21 cellular contexts compared by ENCODE assay signal in the genomic region with DNA sequence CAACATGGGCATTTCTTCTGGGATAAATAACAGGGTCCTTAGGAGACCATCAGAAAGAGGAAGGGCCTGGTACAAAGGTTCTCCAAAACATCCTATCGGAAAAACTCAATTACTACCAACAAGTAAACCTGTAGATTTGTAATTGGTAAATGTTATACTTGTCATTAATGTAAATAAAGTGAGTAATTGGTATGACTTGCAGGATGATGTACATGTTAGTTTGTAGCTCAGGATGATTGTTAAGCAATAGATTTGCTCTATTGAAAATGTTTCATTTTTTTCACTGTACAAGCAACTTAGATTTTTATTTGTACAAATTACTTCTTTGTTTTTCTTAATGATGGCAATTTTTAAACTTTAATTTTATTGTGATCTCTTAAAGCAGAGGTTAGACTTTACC. TPM values are rescaled to one million over a fixed set of nuclear protein-coding genes. Genes with fewer than 3 reads are reported as not detected.
DNase-seq lines count a peak whose midpoint lies in the region; ATAC-seq, FAIRE-seq and TF ChIP-seq lines count a peak whose summit lies in the region.
"Had no signal": no experiment of that assay in that cellular context is flagged by ENCODE, and none has a peak within 500 bp of the region (broad histone marks: within the 10 kb centered on the region; RNA-seq: fewer than 3 reads in every experiment).

No MANE protein-coding gene starts in this region.

- TF ChIP-seq CTCF in IMR-90 (conservative IDR thresholded peaks at IDR 0.05; ENCODE audit: low read depth, low read length) = no peak
- no peak for TF ChIP-seq CTCF in GM12878 (IDR thresholded peaks at IDR 0.05 in 2 of 3, conservative IDR thresholded peaks at IDR 0.05 in 1 of 3; ENCODE audit: control insufficient read depth in 2 of 3, extremely low read depth in 1 of 3, insufficient read depth in 1 of 3, low read depth in 3 of 3, low read length in 3 of 3)

- H3K23ac ChIP-seq in IMR-90 (ENCODE audit: low read depth, low read length) = no peak overlapping the region

- no peak overlapping the region for H4K8ac ChIP-seq in IMR-90 (ENCODE audit: low read depth in 2 of 2, low read length in 2 of 2)

- H3K27ac ChIP-seq in BLaER1 = no peak overlapping the region
- H3K27ac ChIP-seq in IMR-90 (ENCODE audit: insufficient read depth, low read length) = no peak overlapping the region
- H3K27ac ChIP-seq in GM12878 (ENCODE audit: control insufficient read depth, insufficient read depth) = peak overlapping the region; percentile 64; the same call in 1 of the 2 replicates
- H3K27ac ChIP-seq in epithelial cell of prostate = peak overlapping the region; percentile 11
- H3K27ac ChIP-seq: C4-2B, KMS-11 had no signal

- CTCF ChIA-PET in IMR-90 (lab: Yijun Ruan, JAX) (interaction anchor here (1.0 kb wide), 1 partner anchor 12 kb away, joined by 4 read pairs; no protein-coding TSS in a partner anchor), GM12878 (lab: Yijun Ruan, JAX) (interaction anchor here (2.4 kb wide), 1 partner anchor 13 kb away, joined by 7 read pairs; no protein-coding TSS in a partner anchor)

- BruUV-seq in IMR-90 (replicated peaks; lab: Mats Ljungman, UMichigan) (no TSS peak), GM12878 (replicated peaks; lab: Mats Ljungman, UMichigan) (no TSS peak)

- RAD21 ChIA-PET in GM12878 (lab: Charles Lee; ENCODE audit: unreplicated experiment) = no interaction called here

- H3K27ac Mint-ChIP-seq in activated CD4-positive, alpha-beta T cell treated with anti-CD3 and anti-CD28 coated beads, Interleukin-2, amount 10 ng/mL, durations not matched to agents 24 days and 14 days = no peak overlapping the region
- H3K27ac Mint-ChIP-seq: B cell; CD4-positive, alpha-beta T cell; HFFc6 had no signal

- no peak overlapping the region for H3K56ac ChIP-seq in IMR-90 (ENCODE audit: extremely low read depth, insufficient read depth, low read length)

- no peak overlapping the region for H2BK15ac ChIP-seq in IMR-90 (ENCODE audit: low read depth, low read length)

- H3K9ac ChIP-seq in BLaER1 (no peak overlapping the region), IMR-90 (ENCODE audit: low read depth, low read length) (no peak overlapping the region), GM12878 (ENCODE audit: control insufficient read depth, insufficient read depth, low read length) (no peak overlapping the region)
- H3K9ac ChIP-seq: KMS-11 had no signal

- no peak for FAIRE-seq in GM12878 (lab: Jason Lieb, UNC)
- FAIRE-seq: G401.6, HepG2 had no signal

- no peaks in the 10 kb centered on the region for H3K9me3 Mint-ChIP-seq in activated CD4-positive, alpha-beta T cell treated with anti-CD3 and anti-CD28 coated beads, Interleukin-2, amount 10 ng/mL, durations not matched to agents 24 days and 14 days
- H3K9me3 Mint-ChIP-seq: CD4-positive, alpha-beta T cell; HFFc6 had no signal

- H3K4me1 ChIP-seq in BLaER1 = peaks cover 42% of the 10 kb centered on the region
- H3K4me1 ChIP-seq in IMR-90 (ENCODE audit: control insufficient read depth, insufficient read depth, low read length) = peaks cover 6% of the 10 kb centered on the region
- H3K4me1 ChIP-seq in GM12878 (ENCODE audit: control insufficient read depth, insufficient read depth, low read length) = peaks cover 20% of the 10 kb centered on the region

- H4K5ac ChIP-seq in IMR-90 (ENCODE audit: low read depth, low read length) = no peak overlapping the region

- no peaks in the 10 kb centered on the region for H3K27me3 ChIP-seq in BLaER1
- no peaks in the 10 kb centered on the region for H3K27me3 ChIP-seq in IMR-90 (ENCODE audit: control insufficient read depth, insufficient read depth, low read length)
- H3K27me3 ChIP-seq in GM12878 (replicated peaks in 1 of 2; ENCODE audit: control insufficient read depth in 2 of 2, insufficient read depth in 2 of 2, low read length in 1 of 2) = no peaks in the 10 kb centered on the region

- in situ Hi-C loops in IMR-90 (cut with MboI; ENCODE audit: low sequenced_read_pairs) (no loop called here), GM12878 (cut with MboI) (no loop called here)

- H3K36me3 Mint-ChIP-seq in activated CD4-positive, alpha-beta T cell treated with anti-CD3 and anti-CD28 coated beads, Interleukin-2, amount 10 ng/mL, durations not matched to agents 24 days and 14 days (ENCODE audit: low read depth) = peaks cover 50% of the 10 kb centered on the region

- no peak overlapping the region for H3K18ac ChIP-seq in IMR-90 (ENCODE audit: low read depth, low read length)

- TF ChIP-seq RAD21 in IMR-90 (IDR thresholded peaks at IDR 0.05; ENCODE audit: low read length) (no peak), GM12878 (IDR thresholded peaks at IDR 0.05; ENCODE audit: insufficient read depth, low read depth, low read length) (no peak)

- H3K79me1 ChIP-seq in IMR-90 (ENCODE audit: low read depth in 1 of 2, low read length in 2 of 2) = peaks cover 18% of the 10 kb centered on the region in 2 experiments

- H2BK5ac ChIP-seq in IMR-90 (ENCODE audit: low read depth, low read length, poor library complexity, severe bottlenecking) = no peak overlapping the region

- H3K4me3 Mint-ChIP-seq in activated CD4-positive, alpha-beta T cell treated with anti-CD3 and anti-CD28 coated beads, Interleukin-2, amount 10 ng/mL, durations not matched to agents 24 days and 14 days = no peak overlapping the region
- H3K4me3 Mint-ChIP-seq: CD4-positive, alpha-beta T cell; HFFc6 had no signal

- no CpG with 5 or more reads among the region's 1 CpG for WGBS in IMR-90 (ENCODE audit: extremely low coverage in 2 of 2, insufficient read length in 1 of 2), 2 experiments
- 100% methylated on average over 1 of the region's 1 CpG for WGBS in GM12878 (ENCODE audit: insufficient coverage, insufficient replicate concordance, low lambda C conversion rate, missing lambda C conversion rate)

- H2AFZ ChIP-seq in IMR-90 (replicated peaks; ENCODE audit: low read length, poor library complexity) (no peak overlapping the region), GM12878 (ENCODE audit: control insufficient read depth, low read depth, low read length) (no peak overlapping the region)

- H3K4me3 ChIP-seq in BLaER1 = no peak overlapping the region
- H3K4me3 ChIP-seq in IMR-90 (ENCODE audit: insufficient read depth, low read depth, low read length) = no peak overlapping the region
- no peak overlapping the region for H3K4me3 ChIP-seq in GM12878

- H4K20me1 ChIP-seq in BLaER1 (no peaks in the 10 kb centered on the region), IMR-90 (ENCODE audit: insufficient read depth, low read length) (no peaks in the 10 kb centered on the region), GM12878 (ENCODE audit: control insufficient read depth, insufficient read depth) (no peaks in the 10 kb centered on the region)

- TF ChIP-seq POLR2A in IMR-90 (IDR thresholded peaks at IDR 0.05; ENCODE audit: low read depth, low read length) (no peak), GM12878 (IDR thresholded peaks at IDR 0.05; ENCODE audit: low read depth, low read length) (no peak)

- TF ChIP-seq EP300 in GM12878 (IDR thresholded peaks at IDR 0.05; ENCODE audit: borderline replicate concordance in 1 of 2, control insufficient read depth in 1 of 2, low read depth in 2 of 2, low read length in 2 of 2) = no peak

- peak overlapping the region; percentile 60 for H3K4me2 ChIP-seq in BLaER1
- H3K4me2 ChIP-seq in IMR-90 (ENCODE audit: low read depth, low read length) = no peak overlapping the region
- no peak overlapping the region for H3K4me2 ChIP-seq in GM12878 (ENCODE audit: control insufficient read depth, insufficient read depth)
- H3K4me2 ChIP-seq: KMS-11 had no signal

- no peak overlapping the region for H2BK20ac ChIP-seq in IMR-90 (ENCODE audit: low read depth, low read length)

- POLR2A ChIA-PET in IMR-90 (lab: Charles Lee; ENCODE audit: unreplicated experiment) = no interaction called here
- POLR2A ChIA-PET in GM12878 (lab: Charles Lee) = no interaction called here

- H3K4ac ChIP-seq in IMR-90 (ENCODE audit: low read depth, low read length) = no peak overlapping the region

- ATAC-seq in IMR-90 (ENCODE audit: low read depth) (no peak), GM12878 (no peak), GM19455 (IDR thresholded peaks at IDR 0.05; ENCODE audit: unreplicated experiment) (no peak), HG02642 (IDR thresholded peaks at IDR 0.05; ENCODE audit: poor library complexity, unreplicated experiment) (no peak)
- ATAC-seq: HCT116, HepG2 had no signal

- 0 out of 2 replicates have a peak, but pooled peaks cover 3% of the 10 kb centered on the region for H3K9me1 ChIP-seq in IMR-90 (ENCODE audit: insufficient read depth, low read length)

- no peak overlapping the region for H4K91ac ChIP-seq in IMR-90 (ENCODE audit: insufficient read depth, low read depth, low read length)

- intact Hi-C loops in IMR-90 (cut with micrococcal nuclease) (no loop called here), GM12878 (cut with micrococcal nuclease; ENCODE audit: unreplicated experiment) (no loop called here), cardiac septum (cut with DNase I) (no loop called here)
- intact Hi-C loops in activated CD4-positive, alpha-beta T cell treated with anti-CD3 and anti-CD28 coated beads, Interleukin-2, amount 10 ng/mL, durations not matched to agents 24 days and 14 days (cut with micrococcal nuclease) = no loop called here

- SMC1A ChIA-PET in GM12878 (lab: Charles Lee; ENCODE audit: uncharacterized antibody, unreplicated experiment) = interaction anchor here (1.6 kb wide), 1 partner anchor 11 kb away, joined by 6 read pairs; no protein-coding TSS in a partner anchor

- no peak overlapping the region for H3K14ac ChIP-seq in IMR-90 (replicated peaks; ENCODE audit: low read depth, low read length)

- H3K79me2 ChIP-seq in GM12878 (ENCODE audit: control insufficient read depth, insufficient read depth, low read length) = no peaks in the 10 kb centered on the region

- no peaks in the 10 kb centered on the region for H3K27me3 Mint-ChIP-seq in activated CD4-positive, alpha-beta T cell treated with anti-CD3 and anti-CD28 coated beads, Interleukin-2, amount 10 ng/mL, durations not matched to agents 24 days and 14 days
- H3K27me3 Mint-ChIP-seq: CD4-positive, alpha-beta T cell had no signal

- H2BK120ac ChIP-seq in IMR-90 (ENCODE audit: low read depth, low read length) = no peak overlapping the region

- DNase-seq in IMR-90 (no peak), GM12878 (ENCODE audit: low read depth, low spot score) (no peak), epithelial cell of prostate (ENCODE audit: low read depth, low spot score) (no peak), cardiac septum (ENCODE audit: low spot score) (no peak)
- DNase-seq in activated CD4-positive, alpha-beta T cell treated with anti-CD3 and anti-CD28 coated beads, Interleukin-2, amount 10 ng/mL, durations not matched to agents 24 days and 14 days = no peak
- DNase-seq: 8988T; Calu3; CD4-positive, alpha-beta T cell; DMS79 treated with DMSO at 0.1 percent for 48 hours; GOT3; H7; HFFc6 had no signal

- H3K36me3 ChIP-seq in BLaER1 (peaks cover 72% of the 10 kb centered on the region), IMR-90 (ENCODE audit: control insufficient read depth, insufficient read depth, low read length) (peaks cover 4% of the 10 kb centered on the region; the same call in 1 of the 2 replicates), GM12878 (ENCODE audit: control insufficient read depth in 2 of 2, insufficient read depth in 2 of 2, low read length in 1 of 2) (peaks cover 4 to 36% of the 10 kb centered on the region in 2 experiments)

- H2AK5ac ChIP-seq in IMR-90 (ENCODE audit: low read depth, low read length) = no peak overlapping the region

- H3K9me3 ChIP-seq in BLaER1 = no peaks in the 10 kb centered on the region
- no peaks in the 10 kb centered on the region for H3K9me3 ChIP-seq in IMR-90 (ENCODE audit: control insufficient read depth, insufficient read depth, low read length)
- H3K9me3 ChIP-seq in GM12878 (replicated peaks; ENCODE audit: control insufficient read depth, insufficient read depth, low read length) = no peaks in the 10 kb centered on the region

- dilution Hi-C loops in IMR-90 (cut with HindIII; ENCODE audit: low sequenced_read_pairs, unreplicated experiment) = no loop called here

- peaks cover 4% of the 10 kb centered on the region for H3K4me1 Mint-ChIP-seq in activated CD4-positive, alpha-beta T cell treated with anti-CD3 and anti-CD28 coated beads, Interleukin-2, amount 10 ng/mL, durations not matched to agents 24 days and 14 days

- no peak overlapping the region for H2AK9ac ChIP-seq in IMR-90 (replicated peaks; ENCODE audit: low read depth, low read length, poor library complexity)

RNA-seq across cellular contexts. Expression of a gene that starts 3.8 kb away (rescaled TPM):
- total RNA-seq in IMR-90 (2012; rRNA removed) (7.9 and 8.3 TPM in 2 replicates), GM12878 (2014; rRNA removed) (0.62 and 0.65 TPM in 2 replicates), GM12878 (2014; rRNA removed; fragmentation: Illumina TruSeq; extraction: Trizol) (0.49 and 0.97 TPM in 2 replicates), GM12878 (2021) (0.53 and 0.62 TPM in 2 replicates), cardiac septum (0.30 TPM)
- polyA plus RNA-seq in IMR-90 (2012; rRNA removed) (15.6 and 16.8 TPM in 2 replicates), GM12878 (2011; rRNA removed) (0.26 and 0.46 TPM in 2 replicates), GM12878 (2014; fragmentation: Illumina TruSeq; extraction: Trizol) (0.13 and 0.41 TPM in 2 replicates), GM12878 (2014; fragmentation: Nextera tagmentation; extraction: Ambion mirVana) (under 1 TPM; 0.34 to 0.35 TPM), GM12878 (2014; rRNA removed) (0.37 and 0.47 TPM in 2 replicates), GM12878 (2016; fragmentation: Nextera tagmentation; extraction: Ambion mirVana) (under 1 TPM; 0.50 to 0.62 TPM)
- polyA plus RNA-seq in IMR-90 (2012; cell fraction: cytosol; rRNA removed) = 12.1 and 13.8 TPM in 2 replicates
- polyA plus RNA-seq in IMR-90 (2012; cell fraction: nucleus; rRNA removed; ENCODE audit: low replicate concordance) = 4.1 and 8.2 TPM in 2 replicates
- total RNA-seq in GM12878 (2013; cell fraction: nucleolus; rRNA removed) = 1.1 and 2.6 TPM in 2 replicates
- polyA plus RNA-seq in GM12878 (2011; ENCODE audit: low read depth) = not detected
- polyA plus RNA-seq in GM12878 (2011; cell fraction: cytosol; rRNA removed) = 0.20 and 0.57 TPM in 2 replicates
- polyA plus RNA-seq in GM12878 (2011; cell fraction: nucleus; rRNA removed) = 0.66 and 0.70 TPM in 2 replicates
- 0.55 and 0.64 TPM in 2 replicates for polyA plus RNA-seq in GM12878 (2012)
- polyA minus RNA-seq in GM12878 (2011; rRNA and poly(A)+ RNA removed) = 0.62 and 0.66 TPM in 2 replicates
- polyA minus RNA-seq in GM12878 (2011; cell fraction: cytosol; rRNA and poly(A)+ RNA removed) = not detected in 2 replicates
- polyA minus RNA-seq in GM12878 (2011; cell fraction: nucleus; rRNA and poly(A)+ RNA removed) = 0.57 and 0.73 TPM in 2 replicates
- 1.5 and 2.2 TPM in 2 replicates for total RNA-seq in activated CD4-positive, alpha-beta T cell treated with anti-CD3 and anti-CD28 coated beads, Interleukin-2, amount 10 ng/mL, durations not matched to agents 24 days and 14 days
- total RNA-seq: B cell; Calu3; CD4-positive, alpha-beta T cell had no signal

RNA-seq across cellular contexts. Expression of a gene that starts 22.4 kb away (rescaled TPM):
- total RNA-seq in IMR-90 (2012; rRNA removed) = 28.6 and 29.0 TPM in 2 replicates
- polyA plus RNA-seq in IMR-90 (2012; rRNA removed) = 8.5 and 9.9 TPM in 2 replicates
- polyA plus RNA-seq in IMR-90 (2012; cell fraction: cytosol; rRNA removed) = 1.3 and 1.7 TPM in 2 replicates
- polyA plus RNA-seq in IMR-90 (2012; cell fraction: nucleus; rRNA removed; ENCODE audit: low replicate concordance) = 1.3 and 5.8 TPM in 2 replicates
- total RNA-seq in GM12878 (2013; cell fraction: nucleolus; rRNA removed) = 30.6 and 36.3 TPM in 2 replicates
- 30.6 and 35.9 TPM in 2 replicates for total RNA-seq in GM12878 (2014; rRNA removed)
- 42.8 and 44.9 TPM in 2 replicates for total RNA-seq in GM12878 (2014; rRNA removed; fragmentation: Illumina TruSeq; extraction: Trizol)
- 52.1 and 53.6 TPM in 2 replicates for total RNA-seq in GM12878 (2021)
- polyA plus RNA-seq in GM12878 (2011; ENCODE audit: low read depth) = 9.9 TPM
- polyA plus RNA-seq in GM12878 (2011; rRNA removed) = 23.6 and 38.0 TPM in 2 replicates
- polyA plus RNA-seq in GM12878 (2011; cell fraction: cytosol; rRNA removed) = 9.1 and 11.4 TPM in 2 replicates
- 13.3 and 22.4 TPM in 2 replicates for polyA plus RNA-seq in GM12878 (2011; cell fraction: nucleus; rRNA removed)
- polyA plus RNA-seq in GM12878 (2012) = 19.8 and 23.9 TPM in 2 replicates
- 50.2 and 60.4 TPM in 2 replicates for polyA plus RNA-seq in GM12878 (2014; fragmentation: Illumina TruSeq; extraction: Trizol)
- polyA plus RNA-seq in GM12878 (2014; fragmentation: Nextera tagmentation; extraction: Ambion mirVana) = 10 to 100 TPM; 12.4 to 16.3 TPM
- polyA plus RNA-seq in GM12878 (2014; rRNA removed) = 25.1 and 25.4 TPM in 2 replicates
- 10 to 100 TPM; 42.4 to 45.0 TPM for polyA plus RNA-seq in GM12878 (2016; fragmentation: Nextera tagmentation; extraction: Ambion mirVana)
- 15.0 and 20.2 TPM in 2 replicates for polyA minus RNA-seq in GM12878 (2011; rRNA and poly(A)+ RNA removed)
- 9.1 and 15.7 TPM in 2 replicates for polyA minus RNA-seq in GM12878 (2011; cell fraction: cytosol; rRNA and poly(A)+ RNA removed)
- 9.6 and 19.2 TPM in 2 replicates for polyA minus RNA-seq in GM12878 (2011; cell fraction: nucleus; rRNA and poly(A)+ RNA removed)
- total RNA-seq in activated CD4-positive, alpha-beta T cell treated with anti-CD3 and anti-CD28 coated beads, Interleukin-2, amount 10 ng/mL, durations not matched to agents 24 days and 14 days = 95.7 and 98.2 TPM in 2 replicates
- total RNA-seq in cardiac septum = 1.7 TPM

RNA-seq across cellular contexts. Expression of a gene that starts 44.4 kb away (rescaled TPM):
- total RNA-seq in IMR-90 (2012; rRNA removed) (0.72 and 0.83 TPM in 2 replicates), GM12878 (2014; rRNA removed) (0.17 and 0.71 TPM in 2 replicates), GM12878 (2014; rRNA removed; fragmentation: Illumina TruSeq; extraction: Trizol) (0.13 and 0.23 TPM in 2 replicates), GM12878 (2021) (0.27 and 0.33 TPM in 2 replicates), cardiac septum (11.1 TPM)
- polyA plus RNA-seq in IMR-90 (2012; rRNA removed) (1.2 and 1.8 TPM in 2 replicates), GM12878 (2011; rRNA removed) (0.23 and 0.36 TPM in 2 replicates), GM12878 (2014; fragmentation: Illumina TruSeq; extraction: Trizol) (0.13 and 0.44 TPM in 2 replicates), GM12878 (2014; fragmentation: Nextera tagmentation; extraction: Ambion mirVana) (under 1 TPM; 0.02 to 0.05 TPM), GM12878 (2014; rRNA removed) (0.13 and 0.22 TPM in 2 replicates), GM12878 (2016; fragmentation: Nextera tagmentation; extraction: Ambion mirVana) (under 1 TPM; 0.23 to 0.30 TPM)
- 0.21 and 0.40 TPM in 2 replicates for polyA plus RNA-seq in IMR-90 (2012; cell fraction: cytosol; rRNA removed)
- polyA plus RNA-seq in IMR-90 (2012; cell fraction: nucleus; rRNA removed; ENCODE audit: low replicate concordance) = 8.8 and 24.2 TPM in 2 replicates
- total RNA-seq in GM12878 (2013; cell fraction: nucleolus; rRNA removed) = 1.9 and 2.2 TPM in 2 replicates
- polyA plus RNA-seq in GM12878 (2011; ENCODE audit: low read depth) = 0.52 TPM
- polyA plus RNA-seq in GM12878 (2011; cell fraction: cytosol; rRNA removed) = 0.12 and 0.20 TPM in 2 replicates
- 1.0 and 2.8 TPM in 2 replicates for polyA plus RNA-seq in GM12878 (2011; cell fraction: nucleus; rRNA removed)
- 1.1 and 1.9 TPM in 2 replicates for polyA plus RNA-seq in GM12878 (2012)
- polyA minus RNA-seq in GM12878 (2011; rRNA and poly(A)+ RNA removed) = 0.57 TPM in 1 of 2 replicates, not detected in the other
- not detected in 2 replicates for polyA minus RNA-seq in GM12878 (2011; cell fraction: cytosol; rRNA and poly(A)+ RNA removed)
- polyA minus RNA-seq in GM12878 (2011; cell fraction: nucleus; rRNA and poly(A)+ RNA removed) = 0.48 TPM in 2 replicates
- 4.1 and 4.5 TPM in 2 replicates for total RNA-seq in activated CD4-positive, alpha-beta T cell treated with anti-CD3 and anti-CD28 coated beads, Interleukin-2, amount 10 ng/mL, durations not matched to agents 24 days and 14 days

Comparison
In these comparisons a context has a peak if more than half of its experiments do, and no peak if none do; other contexts are left out.
1. H3K27ac ChIP-seq: peak in GM12878 (single experiment) and epithelial cell of prostate (single experiment); none in BLaER1 (single experiment) and IMR-90 (single experiment).
2. RNA of a gene that starts 22.4 kb away (total RNA-seq): 95.7 to 98.2 TPM in activated CD4-positive, alpha-beta T cell treated with anti-CD3 and anti-CD28 coated beads, Interleukin-2, amount 10 ng/mL, durations not matched to agents 24 days and 14 days, 30.6 to 53.6 TPM in GM12878 and 28.6 to 29.0 TPM in IMR-90; 1.7 TPM in cardiac septum (single experiment); every median in the first group is over 10 times any median in the second.